Comparison of ENCODE assay signal across 9 cellular contexts in genomic region chr5:88836195-88836838, GRCh38. TPM values are rescaled to one million over a fixed set of nuclear protein-coding genes. Genes with fewer than 3 reads are reported as not detected.
DNase-seq lines count a peak whose midpoint lies in the region; ATAC-seq and TF ChIP-seq lines count a peak whose summit lies in the region.
"Had no signal": no experiment of that assay in that cellular context is flagged by ENCODE, and none has a peak within 500 bp of the region (broad histone marks: within the 10 kb centered on the region; RNA-seq: fewer than 3 reads in every experiment).

No MANE protein-coding gene starts in this region.

- H3K4me3 ChIP-seq in endodermal cell (ENCODE audit: low read length) (no peak overlapping the region), mesodermal cell (ENCODE audit: extremely low read depth, insufficient read depth, low read length, poor library complexity, severe bottlenecking) (no peak overlapping the region), urinary bladder (ENCODE audit: low read depth, low read length) (peak overlapping the region; percentile 16)

- no peak for TF ChIP-seq CTCF in endodermal cell (conservative IDR thresholded peaks at IDR 0.05)

- H3K27ac ChIP-seq in endodermal cell (ENCODE audit: low read depth, low read length) = peak overlapping the region; percentile 67
- peak overlapping the region; percentile 81 for H3K27ac ChIP-seq in mesodermal cell (ENCODE audit: low read depth, low read length, severe bottlenecking)
- peak overlapping the region; percentile 84 for H3K27ac ChIP-seq in urinary bladder (ENCODE audit: low read depth)

- no peaks in the 10 kb centered on the region for H3K36me3 Mint-ChIP-seq in endodermal cell (ENCODE audit: low read depth)
- no peaks in the 10 kb centered on the region for H3K36me3 Mint-ChIP-seq in stimulated activated effector memory CD8-positive, alpha-beta T cell treated with anti-CD3 and anti-CD28 coated beads, Interleukin-12 subunit alpha, Interleukin-12 subunit beta, amount 100 ng/mL, for 72 hours
- H3K36me3 Mint-ChIP-seq: activated CD4-positive, alpha-beta memory T cell treated with anti-CD3 and anti-CD28 coated beads for 36 hours had no signal

- ATAC-seq in stimulated activated effector memory CD8-positive, alpha-beta T cell treated with anti-CD3 and anti-CD28 coated beads, Interleukin-12 subunit alpha, Interleukin-12 subunit beta, amount 100 ng/mL, for 72 hours = no peak
- ATAC-seq in GM19351 (IDR thresholded peaks at IDR 0.05; ENCODE audit: unreplicated experiment) = no peak

- 63 to 67% methylated on average over 4 to 5 of the region's 5 CpGs for WGBS in endodermal cell (ENCODE audit: insufficient coverage in 1 of 2, insufficient read length in 1 of 2), 2 experiments
- WGBS in mesodermal cell (ENCODE audit: insufficient coverage in 2 of 2), 2 experiments = 37 to 38% methylated on average over 2 of the region's 5 CpGs
- 15% methylated on average over 5 of the region's 5 CpGs for WGBS in urinary bladder

- H3K27me3 Mint-ChIP-seq in endodermal cell (ENCODE audit: insufficient read depth) = no peaks in the 10 kb centered on the region

- H3K9me3 Mint-ChIP-seq in endodermal cell = no peaks in the 10 kb centered on the region
- peaks cover 5% of the 10 kb centered on the region for H3K9me3 Mint-ChIP-seq in stimulated activated effector memory CD8-positive, alpha-beta T cell treated with anti-CD3 and anti-CD28 coated beads, Interleukin-12 subunit alpha, Interleukin-12 subunit beta, amount 100 ng/mL, for 72 hours
- H3K9me3 Mint-ChIP-seq: activated CD4-positive, alpha-beta memory T cell treated with anti-CD3 and anti-CD28 coated beads for 36 hours had no signal

- H3K36me3 ChIP-seq in endodermal cell (ENCODE audit: control insufficient read depth, insufficient read depth, low read length) (no peaks in the 10 kb centered on the region), mesodermal cell (ENCODE audit: control insufficient read depth, insufficient read depth, low read length) (no peaks in the 10 kb centered on the region), urinary bladder (ENCODE audit: insufficient read depth) (peaks cover 2% of the 10 kb centered on the region)

- H3K9me3 ChIP-seq in endodermal cell (ENCODE audit: control insufficient read depth, low read length) (no peaks in the 10 kb centered on the region), mesodermal cell (ENCODE audit: control insufficient read depth, low read length) (no peaks in the 10 kb centered on the region)

- DNase-seq in NCI-H226 (peak; percentile 6), endodermal cell (peak; percentile 56), SIG-M5 treated with dmso at 0.1 percent for 504 hours (lab: John Stamatoyannopoulos, UW; ENCODE audit: unreplicated experiment) (no peak)
- no peak for DNase-seq in stimulated activated naive CD4-positive, alpha-beta T cell treated with Interleukin-2 at 50 U/mL for 16 hours (lab: John Stamatoyannopoulos, UW)
- no peak for DNase-seq in stimulated activated effector memory CD8-positive, alpha-beta T cell treated with anti-CD3 and anti-CD28 coated beads, Interleukin-12 subunit alpha, Interleukin-12 subunit beta, amount 100 ng/mL, for 72 hours (ENCODE audit: low spot score in 2 of 2)
- DNase-seq: activated CD4-positive, alpha-beta memory T cell treated with anti-CD3 and anti-CD28 coated beads for 36 hours had no signal

- H3K27ac Mint-ChIP-seq in endodermal cell = peak overlapping the region; percentile 65
- no peak overlapping the region for H3K27ac Mint-ChIP-seq in stimulated activated effector memory CD8-positive, alpha-beta T cell treated with anti-CD3 and anti-CD28 coated beads, Interleukin-12 subunit alpha, Interleukin-12 subunit beta, amount 100 ng/mL, for 72 hours
- H3K27ac Mint-ChIP-seq: activated CD4-positive, alpha-beta memory T cell treated with anti-CD3 and anti-CD28 coated beads for 36 hours had no signal

- H3K27me3 ChIP-seq in endodermal cell (ENCODE audit: control insufficient read depth, insufficient read depth, low read length, poor library complexity, severe bottlenecking) = no peaks in the 10 kb centered on the region

- H3K4me1 ChIP-seq in endodermal cell (ENCODE audit: control insufficient read depth, insufficient read depth, low read length) (no peaks in the 10 kb centered on the region), mesodermal cell (ENCODE audit: control insufficient read depth, insufficient read depth, low read length, poor library complexity, severe bottlenecking) (peaks cover 13% of the 10 kb centered on the region), urinary bladder (ENCODE audit: insufficient read depth) (no peaks in the 10 kb centered on the region)

- no peak overlapping the region for H3K4me3 Mint-ChIP-seq in endodermal cell
- no peak overlapping the region for H3K4me3 Mint-ChIP-seq in stimulated activated effector memory CD8-positive, alpha-beta T cell treated with anti-CD3 and anti-CD28 coated beads, Interleukin-12 subunit alpha, Interleukin-12 subunit beta, amount 100 ng/mL, for 72 hours
- H3K4me3 Mint-ChIP-seq: activated CD4-positive, alpha-beta memory T cell treated with anti-CD3 and anti-CD28 coated beads for 36 hours had no signal

- peaks cover 7% of the 10 kb centered on the region for H3K4me1 Mint-ChIP-seq in endodermal cell
- H3K4me1 Mint-ChIP-seq in stimulated activated effector memory CD8-positive, alpha-beta T cell treated with anti-CD3 and anti-CD28 coated beads, Interleukin-12 subunit alpha, Interleukin-12 subunit beta, amount 100 ng/mL, for 72 hours = no peaks in the 10 kb centered on the region

- no peak overlapping the region for H3K9ac ChIP-seq in endodermal cell (ENCODE audit: extremely low read depth, low read length, poor library complexity, severe bottlenecking)

RNA-seq across cellular contexts. Expression of gene MEF2C, which starts 46.7 kb away (rescaled TPM):
- total RNA-seq in endodermal cell = under 1 TPM; 0.64 to 0.86 TPM
- polyA plus RNA-seq in endodermal cell (2013, experiment 1 of 2) = 6.9 TPM
- 6.1 TPM for polyA plus RNA-seq in endodermal cell (2013, experiment 2 of 2)
- 42.0 TPM for polyA plus RNA-seq in mesodermal cell (2013, experiment 1 of 2)
- polyA plus RNA-seq in mesodermal cell (2013, experiment 2 of 2) = 35.9 TPM
- total RNA-seq in urinary bladder = 166 TPM
- polyA plus RNA-seq in urinary bladder = 25.2 TPM

Comparison
In these comparisons a context has a peak if more than half of its experiments do, and no peak if none do; other contexts are left out.
1. DNase-seq: peak in NCI-H226 (single experiment) and endodermal cell (single experiment); none in stimulated activated naive CD4-positive, alpha-beta T cell treated with Interleukin-2 at 50 U/mL for 16 hours (single experiment), SIG-M5 treated with dmso at 0.1 percent for 504 hours (single experiment) and stimulated activated effector memory CD8-positive, alpha-beta T cell treated with anti-CD3 and anti-CD28 coated beads, Interleukin-12 subunit alpha, Interleukin-12 subunit beta, amount 100 ng/mL, for 72 hours (0 of 2).
2. RNA of gene MEF2C, which starts 46.7 kb away (total RNA-seq): 166 TPM in urinary bladder (single experiment); 0.64 to 0.86 TPM in endodermal cell; every median in the first group is over 10 times any median in the second.
3. Peak in every context shown above with its lines, with median percentiles within 50 percentile points of each other: H3K27ac ChIP-seq.